ENCODE assay signal across 8 cellular contexts in the genomic region with DNA sequence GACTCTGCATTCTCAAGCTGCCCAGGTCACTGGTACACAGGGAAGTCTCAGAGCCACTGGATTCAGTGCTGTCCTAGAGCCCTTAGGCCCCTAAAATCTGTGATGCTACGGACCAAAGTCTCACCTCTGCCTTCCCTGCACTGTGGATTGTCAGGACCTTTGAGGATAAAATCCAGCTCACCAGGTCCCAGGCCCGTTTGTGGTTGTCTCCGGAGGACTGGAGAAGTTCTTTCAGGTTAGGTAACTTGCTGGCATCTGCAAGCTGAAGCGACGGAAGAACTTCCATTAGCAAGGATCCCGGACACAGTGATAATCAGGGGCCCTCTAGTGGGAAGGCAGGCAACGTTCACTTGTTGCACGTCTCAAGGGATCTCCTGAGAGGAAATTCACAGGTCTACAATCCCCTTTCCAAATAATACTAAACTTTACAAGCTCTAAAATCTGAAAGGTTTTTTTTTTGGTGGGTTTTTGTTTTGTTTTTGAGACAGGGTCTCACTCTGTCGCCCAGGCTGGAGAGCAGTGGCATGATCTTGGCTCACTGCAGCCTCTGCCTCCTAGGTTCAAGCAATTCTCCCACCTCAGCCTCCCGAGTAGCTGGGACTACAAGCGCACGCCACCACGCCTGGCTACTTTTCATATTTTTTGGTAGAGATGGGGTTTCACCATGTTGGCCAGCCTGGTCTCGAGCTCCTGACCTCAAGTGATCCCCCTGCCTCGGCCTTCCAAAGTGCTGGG. TPM values are rescaled to one million over a fixed set of nuclear protein-coding genes. Genes with fewer than 3 reads are reported as not detected.
DNase-seq lines count a peak whose midpoint lies in the region; ATAC-seq, FAIRE-seq and TF ChIP-seq lines count a peak whose summit lies in the region.
"Not testable (repeated sequence)": the region's sequence is repeated elsewhere in the genome, so short reads cannot be mapped to it uniquely, and the experiment has no call there.

No MANE protein-coding gene starts in this region.

- H3K36me3 ChIP-seq in HepG2 (replicated peaks in 1 of 2; ENCODE audit: control insufficient read depth in 1 of 2, insufficient read depth in 2 of 2, low read length in 2 of 2): peaks cover 0 to 12% of the 10 kb centered on the region in 2 experiments; a peak in 3 of 5 replicates

- not testable (repeated sequence) for H3K9ac ChIP-seq in HepG2 (ENCODE audit: insufficient read depth, low read depth, low read length)

- in situ Hi-C loops in HepG2 (cut with HindIII; ENCODE audit: extremely low pct_ligation_motif_present, low pct_unique_long_range_greater_than_20kb): loop anchor here (5.0 kb wide), 1 partner anchor 74 kb away; no protein-coding TSS in a partner anchor

- TF ChIP-seq EP300 in HepG2 (IDR thresholded peaks at IDR 0.05; ENCODE audit: low read depth in 2 of 2, low read length in 2 of 2); HepG2 (CRISPR knock-in tag; IDR thresholded peaks at IDR 0.05; ENCODE audit: borderline replicate concordance): not testable (repeated sequence)

- FAIRE-seq in HepG2 (lab: Jason Lieb, UNC): peak; percentile 66

- ATAC-seq in HepG2: peak; percentile 87

- peak; percentile 77 for DNase-seq in AG04450 (ENCODE audit: low read depth, low spot score)
- DNase-seq in MV-4-11 (lab: John Stamatoyannopoulos, UW): peak; percentile 62
- peak; percentile 11 for DNase-seq in SHP77 treated with DMSO at 0.1 percent for 48 hours (lab: John Stamatoyannopoulos, UW)
- DNase-seq in amniotic stem cell (lab: John Stamatoyannopoulos, UW): peak; percentile 61
- peak; percentile 85 for DNase-seq in fibroblast of peridontal ligament (ENCODE audit: extremely low read depth)
- peak; percentile 51 for DNase-seq in HepG2 (ENCODE audit: low spot score)
- peak; percentile 86 for DNase-seq in renal cortical epithelial cell (ENCODE audit: low read depth)

- not testable (repeated sequence) for H3K4me1 ChIP-seq in HepG2 (ENCODE audit: insufficient read depth, low read length)

- not testable (repeated sequence) for H3K27ac ChIP-seq in AG04450 (ENCODE audit: low read depth, low read length); HepG2 (ENCODE audit: extremely low read length, insufficient read depth, low read length)

- TF ChIP-seq RAD21 in HepG2 (CRISPR knock-in tag; IDR thresholded peaks at IDR 0.05): peak; percentile 66

- intact Hi-C loops in HepG2 (cut with micrococcal nuclease; ENCODE audit: unreplicated experiment): loop anchor here (1.0 kb wide), 2 partner anchors 82 to 86 kb away; a partner anchor contains a TSS

- H2AFZ ChIP-seq in HepG2 (ENCODE audit: low read length): not testable (repeated sequence)

- H3K79me2 ChIP-seq in HepG2 (ENCODE audit: insufficient read depth, low read length): not testable (repeated sequence)

- TF ChIP-seq CTCF in AG04450 (IDR thresholded peaks at IDR 0.05; ENCODE audit: low read depth, low read length) (peak; percentile 88), GM12873 (IDR thresholded peaks at IDR 0.05; ENCODE audit: insufficient read depth, low read depth, low read length, missing control alignments) (peak; percentile 62), HepG2 (CRISPR knock-in tag; IDR thresholded peaks at IDR 0.05) (peak; percentile 82)

- H3K4me3 ChIP-seq in AG04450 (ENCODE audit: low read depth, low read length); HepG2 (replicated peaks in 1 of 3; ENCODE audit: insufficient read depth in 1 of 3, low read depth in 2 of 3, low read length in 3 of 3): not testable (repeated sequence)

- POLR2A ChIA-PET in AG04450 (lab: Yijun Ruan, JAX) (interaction anchor here (0.6 to 1.0 kb wide), 3 partner anchors 35 to 99 kb away, joined by 3 to 6 read pairs (median 5); no protein-coding TSS in a partner anchor), HepG2 (lab: Yijun Ruan, JAX) (interaction anchor here (0.7 to 1.4 kb wide), 3 partner anchors 34 to 89 kb away, joined by 3 to 10 read pairs (median 4); a partner anchor contains a TSS)

- H3K4me2 ChIP-seq in HepG2 (ENCODE audit: low read depth, low read length): not testable (repeated sequence)

- not testable (repeated sequence) for TF ChIP-seq POLR2A in HepG2 (IDR thresholded peaks at IDR 0.05; ENCODE audit: insufficient read depth in 1 of 2, low read depth in 2 of 2, low read length in 2 of 2)

- not testable (repeated sequence) for H4K20me1 ChIP-seq in HepG2 (ENCODE audit: insufficient read depth, low read length)

- CTCF ChIA-PET in AG04450 (lab: Charles Lee): interaction anchor here (0.6 to 5.1 kb wide), 29 partner anchors 9 to 237 kb away, joined by 3 to 100 read pairs (median 4); a partner anchor contains a TSS
- CTCF ChIA-PET in HepG2 (lab: Yijun Ruan, JAX; ENCODE audit: low intra/inter-chr PET ratio, low total read pairs): interaction anchor here (0.7 to 3.5 kb wide), 3 partner anchors 27 to 237 kb away, joined by 3 to 28 read pairs (median 3); no protein-coding TSS in a partner anchor

- H3K27me3 ChIP-seq in AG04450 (ENCODE audit: control insufficient read depth, insufficient read depth, low read length); HepG2 (ENCODE audit: control insufficient read depth in 1 of 2, insufficient read depth in 2 of 2, low read length in 2 of 2): not testable (repeated sequence)

- BruUV-seq in HepG2 (replicated peaks; lab: Mats Ljungman, UMichigan): not testable (repeated sequence)

- 64% methylated on average over 12 of the region's 15 CpGs for whole genome bisulfite sequencing in HepG2 (ENCODE audit: low lambda C conversion rate)

- H3K9me3 ChIP-seq in AG04450 (ENCODE audit: control insufficient read depth, insufficient read depth, low read length); HepG2 (ENCODE audit: low read length): not testable (repeated sequence)

RNA-seq across cellular contexts. Expression of a gene that starts 15.7 kb away (rescaled TPM):
- polyA plus RNA-seq in AG04450 (2011; rRNA removed): 4.5 and 5.3 TPM in 2 replicates
- 4.1 and 4.6 TPM in 2 replicates for polyA minus RNA-seq in AG04450 (2011; rRNA and poly(A)+ RNA removed)
- 6.7 and 6.8 TPM in 2 replicates for total RNA-seq in HepG2 (2016; rRNA removed; fragmentation: Illumina TruSeq; extraction: Trizol)
- 4.9 and 6.3 TPM in 2 replicates for total RNA-seq in HepG2 (2016; cell fraction: cytosol; rRNA removed; fragmentation: Illumina TruSeq; extraction: Trizol; ENCODE audit: low read depth)
- 5.8 and 6.5 TPM in 2 replicates for total RNA-seq in HepG2 (2016; cell fraction: insoluble cytoplasmic fraction; rRNA removed; fragmentation: Illumina TruSeq; extraction: Trizol)
- 11.7 and 11.9 TPM in 2 replicates for total RNA-seq in HepG2 (2016; cell fraction: membrane; rRNA removed; fragmentation: Illumina TruSeq; extraction: Trizol)
- total RNA-seq in HepG2 (2016; cell fraction: nucleus; rRNA removed; fragmentation: Illumina TruSeq; extraction: Trizol): 8.4 and 9.2 TPM in 2 replicates
- polyA plus RNA-seq in HepG2 (2011; rRNA removed): 7.6 and 8.3 TPM in 2 replicates
- 6.1 and 7.9 TPM in 2 replicates for polyA plus RNA-seq in HepG2 (2011; cell fraction: cytosol; rRNA removed)
- polyA plus RNA-seq in HepG2 (2011; cell fraction: nucleus; rRNA removed): 8.2 and 9.3 TPM in 2 replicates
- polyA plus RNA-seq in HepG2 (2012): 9.2 and 9.4 TPM in 2 replicates
- 6.6 and 8.4 TPM in 2 replicates for polyA plus RNA-seq in HepG2 (2016; cell fraction: cytosol; fragmentation: Illumina TruSeq; extraction: Trizol; ENCODE audit: low read depth)
- polyA plus RNA-seq in HepG2 (2016; cell fraction: insoluble cytoplasmic fraction; fragmentation: Illumina TruSeq; extraction: Trizol; ENCODE audit: low read depth): 10.0 and 11.7 TPM in 2 replicates
- polyA plus RNA-seq in HepG2 (2016; cell fraction: membrane; fragmentation: Illumina TruSeq; extraction: Trizol; ENCODE audit: low read depth): 13.5 and 13.8 TPM in 2 replicates
- 11.6 and 13.2 TPM in 2 replicates for polyA plus RNA-seq in HepG2 (2016; cell fraction: nucleus; fragmentation: Illumina TruSeq; extraction: Trizol; ENCODE audit: insufficient read depth, low read depth)
- 9.3 and 10.7 TPM in 2 replicates for polyA minus RNA-seq in HepG2 (2011; rRNA and poly(A)+ RNA removed; ENCODE audit: low replicate concordance)
- polyA minus RNA-seq in HepG2 (2011; cell fraction: cytosol; rRNA and poly(A)+ RNA removed): 6.5 and 6.6 TPM in 2 replicates
- 4.8 and 8.6 TPM in 2 replicates for polyA minus RNA-seq in HepG2 (2011; cell fraction: nucleus; rRNA and poly(A)+ RNA removed)
- 1.7 and 4.0 TPM in 2 replicates for total RNA-seq in renal cortical epithelial cell

RNA-seq across cellular contexts. Expression of a gene that starts 24.9 kb away (rescaled TPM):
- polyA plus RNA-seq in AG04450 (2011; rRNA removed): not detected in 2 replicates
- under 0.01 TPM in 2 replicates for polyA minus RNA-seq in AG04450 (2011; rRNA and poly(A)+ RNA removed)
- 292 and 3,645 TPM in 2 replicates for total RNA-seq in HepG2 (2016; rRNA removed; fragmentation: Illumina TruSeq; extraction: Trizol)
- total RNA-seq in HepG2 (2016; cell fraction: cytosol; rRNA removed; fragmentation: Illumina TruSeq; extraction: Trizol; ENCODE audit: low read depth): 5,468 and 5,947 TPM in 2 replicates
- total RNA-seq in HepG2 (2016; cell fraction: insoluble cytoplasmic fraction; rRNA removed; fragmentation: Illumina TruSeq; extraction: Trizol): 514 and 3,325 TPM in 2 replicates
- total RNA-seq in HepG2 (2016; cell fraction: membrane; rRNA removed; fragmentation: Illumina TruSeq; extraction: Trizol): 1,210 and 1,231 TPM in 2 replicates
- total RNA-seq in HepG2 (2016; cell fraction: nucleus; rRNA removed; fragmentation: Illumina TruSeq; extraction: Trizol): 14,015 and 18,308 TPM in 2 replicates
- not detected in 2 replicates for polyA plus RNA-seq in HepG2 (2011; rRNA removed)
- polyA plus RNA-seq in HepG2 (2011; cell fraction: cytosol; rRNA removed): not detected in 2 replicates
- polyA plus RNA-seq in HepG2 (2011; cell fraction: nucleus; rRNA removed): not detected in 2 replicates
- not detected in 2 replicates for polyA plus RNA-seq in HepG2 (2012)
- polyA plus RNA-seq in HepG2 (2016; cell fraction: cytosol; fragmentation: Illumina TruSeq; extraction: Trizol; ENCODE audit: low read depth): 55.5 TPM in 1 of 2 replicates, not detected in the other
- polyA plus RNA-seq in HepG2 (2016; cell fraction: insoluble cytoplasmic fraction; fragmentation: Illumina TruSeq; extraction: Trizol; ENCODE audit: low read depth): not detected in 2 replicates
- not detected in 2 replicates for polyA plus RNA-seq in HepG2 (2016; cell fraction: membrane; fragmentation: Illumina TruSeq; extraction: Trizol; ENCODE audit: low read depth)
- polyA plus RNA-seq in HepG2 (2016; cell fraction: nucleus; fragmentation: Illumina TruSeq; extraction: Trizol; ENCODE audit: insufficient read depth, low read depth): not detected in 2 replicates
- under 0.01 TPM in 2 replicates for polyA minus RNA-seq in HepG2 (2011; rRNA and poly(A)+ RNA removed; ENCODE audit: low replicate concordance)
- polyA minus RNA-seq in HepG2 (2011; cell fraction: cytosol; rRNA and poly(A)+ RNA removed): 527 and 1,161 TPM in 2 replicates
- polyA minus RNA-seq in HepG2 (2011; cell fraction: nucleus; rRNA and poly(A)+ RNA removed): under 0.01 TPM in 2 replicates
- total RNA-seq in renal cortical epithelial cell: not detected in 2 replicates

RNA-seq across cellular contexts. Expression of a gene that starts 33.5 kb away (rescaled TPM):
- polyA plus RNA-seq in AG04450 (2011; rRNA removed) (not detected in 2 replicates), HepG2 (2011; rRNA removed) (not detected in 2 replicates)
- under 0.01 TPM in 2 replicates for polyA minus RNA-seq in AG04450 (2011; rRNA and poly(A)+ RNA removed)
- total RNA-seq in HepG2 (2016; rRNA removed; fragmentation: Illumina TruSeq; extraction: Trizol) (417 and 1,646 TPM in 2 replicates), renal cortical epithelial cell (not detected in 2 replicates)
- 2,099 and 2,605 TPM in 2 replicates for total RNA-seq in HepG2 (2016; cell fraction: cytosol; rRNA removed; fragmentation: Illumina TruSeq; extraction: Trizol; ENCODE audit: low read depth)
- total RNA-seq in HepG2 (2016; cell fraction: insoluble cytoplasmic fraction; rRNA removed; fragmentation: Illumina TruSeq; extraction: Trizol): 240 and 1,608 TPM in 2 replicates
- 403 and 510 TPM in 2 replicates for total RNA-seq in HepG2 (2016; cell fraction: membrane; rRNA removed; fragmentation: Illumina TruSeq; extraction: Trizol)
- 7,864 and 11,549 TPM in 2 replicates for total RNA-seq in HepG2 (2016; cell fraction: nucleus; rRNA removed; fragmentation: Illumina TruSeq; extraction: Trizol)
- not detected in 2 replicates for polyA plus RNA-seq in HepG2 (2011; cell fraction: cytosol; rRNA removed)
- under 0.01 TPM in 2 replicates for polyA plus RNA-seq in HepG2 (2011; cell fraction: nucleus; rRNA removed)
- polyA plus RNA-seq in HepG2 (2012): not detected in 2 replicates
- 44.4 TPM in 1 of 2 replicates, not detected in the other for polyA plus RNA-seq in HepG2 (2016; cell fraction: cytosol; fragmentation: Illumina TruSeq; extraction: Trizol; ENCODE audit: low read depth)
- not detected in 2 replicates for polyA plus RNA-seq in HepG2 (2016; cell fraction: insoluble cytoplasmic fraction; fragmentation: Illumina TruSeq; extraction: Trizol; ENCODE audit: low read depth)
- not detected in 2 replicates for polyA plus RNA-seq in HepG2 (2016; cell fraction: membrane; fragmentation: Illumina TruSeq; extraction: Trizol; ENCODE audit: low read depth)
- not detected in 2 replicates for polyA plus RNA-seq in HepG2 (2016; cell fraction: nucleus; fragmentation: Illumina TruSeq; extraction: Trizol; ENCODE audit: insufficient read depth, low read depth)
- polyA minus RNA-seq in HepG2 (2011; rRNA and poly(A)+ RNA removed; ENCODE audit: low replicate concordance): under 0.01 TPM in 2 replicates
- polyA minus RNA-seq in HepG2 (2011; cell fraction: cytosol; rRNA and poly(A)+ RNA removed): 1,229 and 3,173 TPM in 2 replicates
- polyA minus RNA-seq in HepG2 (2011; cell fraction: nucleus; rRNA and poly(A)+ RNA removed): under 0.01 TPM in 2 replicates

RNA-seq across cellular contexts. Expression of a gene that starts 59.7 kb away (rescaled TPM):
- 0.52 and 0.61 TPM in 2 replicates for polyA plus RNA-seq in AG04450 (2011; rRNA removed)
- 0.35 and 0.41 TPM in 2 replicates for polyA minus RNA-seq in AG04450 (2011; rRNA and poly(A)+ RNA removed)
- total RNA-seq in HepG2 (2016; rRNA removed; fragmentation: Illumina TruSeq; extraction: Trizol): not detected in 2 replicates
- total RNA-seq in HepG2 (2016; cell fraction: cytosol; rRNA removed; fragmentation: Illumina TruSeq; extraction: Trizol; ENCODE audit: low read depth): not detected in 2 replicates
- total RNA-seq in HepG2 (2016; cell fraction: insoluble cytoplasmic fraction; rRNA removed; fragmentation: Illumina TruSeq; extraction: Trizol): not detected in 2 replicates
- not detected in 2 replicates for total RNA-seq in HepG2 (2016; cell fraction: membrane; rRNA removed; fragmentation: Illumina TruSeq; extraction: Trizol)
- total RNA-seq in HepG2 (2016; cell fraction: nucleus; rRNA removed; fragmentation: Illumina TruSeq; extraction: Trizol): not detected in 2 replicates
- 0.03 and 0.08 TPM in 2 replicates for polyA plus RNA-seq in HepG2 (2011; rRNA removed)
- 0.01 and 0.04 TPM in 2 replicates for polyA plus RNA-seq in HepG2 (2011; cell fraction: cytosol; rRNA removed)
- 0.05 and 0.16 TPM in 2 replicates for polyA plus RNA-seq in HepG2 (2011; cell fraction: nucleus; rRNA removed)
- 0.04 TPM in 1 of 2 replicates, not detected in the other for polyA plus RNA-seq in HepG2 (2012)
- not detected in 2 replicates for polyA plus RNA-seq in HepG2 (2016; cell fraction: cytosol; fragmentation: Illumina TruSeq; extraction: Trizol; ENCODE audit: low read depth)
- polyA plus RNA-seq in HepG2 (2016; cell fraction: insoluble cytoplasmic fraction; fragmentation: Illumina TruSeq; extraction: Trizol; ENCODE audit: low read depth): not detected in 2 replicates
- not detected in 2 replicates for polyA plus RNA-seq in HepG2 (2016; cell fraction: membrane; fragmentation: Illumina TruSeq; extraction: Trizol; ENCODE audit: low read depth)
- polyA plus RNA-seq in HepG2 (2016; cell fraction: nucleus; fragmentation: Illumina TruSeq; extraction: Trizol; ENCODE audit: insufficient read depth, low read depth): 0.12 TPM in 1 of 2 replicates, not detected in the other
- polyA minus RNA-seq in HepG2 (2011; rRNA and poly(A)+ RNA removed; ENCODE audit: low replicate concordance): 0.02 and 0.06 TPM in 2 replicates
- polyA minus RNA-seq in HepG2 (2011; cell fraction: cytosol; rRNA and poly(A)+ RNA removed): not detected in 2 replicates
- 0.13 TPM in 1 of 2 replicates, not detected in the other for polyA minus RNA-seq in HepG2 (2011; cell fraction: nucleus; rRNA and poly(A)+ RNA removed)
- under 0.01 and 0.40 TPM in 2 replicates for total RNA-seq in renal cortical epithelial cell

Comparison
In these comparisons a context has a peak if more than half of its experiments do, and no peak if none do; other contexts are left out.
1. DNase-seq: peak in every context shown above with its lines; median percentile 86 in renal cortical epithelial cell; 85 in fibroblast of peridontal ligament; 77 in AG04450; 62 in MV-4-11; 61 in amniotic stem cell; 51 in HepG2; 11 in SHP77 treated with DMSO at 0.1 percent for 48 hours.
2. RNA of a gene that starts 24.9 kb away (total RNA-seq): 292 to 18,308 TPM in HepG2; not detected in renal cortical epithelial cell; every median in the first group is over 100 times any median in the second.
3. RNA of a gene that starts 33.5 kb away (total RNA-seq): 240 to 11,549 TPM in HepG2; not detected in renal cortical epithelial cell; every median in the first group is over 100 times any median in the second.
4. Peak in every context shown above with its lines, with median percentiles within 50 percentile points of each other: CTCF ChIP-seq.